ENCODE assay signal across 10 cellular contexts in genomic region chr13:110509971-110510786, GRCh38. TPM values are rescaled to one million over a fixed set of nuclear protein-coding genes. Genes with fewer than 3 reads are reported as not detected.
DNase-seq lines count a peak whose midpoint lies in the region; ATAC-seq and TF ChIP-seq lines count a peak whose summit lies in the region.
"Had no signal": no experiment of that assay in that cellular context is flagged by ENCODE, and none has a peak within 500 bp of the region (broad histone marks: within the 10 kb centered on the region; RNA-seq: fewer than 3 reads in every experiment).

No MANE protein-coding gene starts in this region.

- peaks cover 53% of the 10 kb centered on the region for H3K4me1 ChIP-seq in Caco-2

- DNase-seq in Caco-2 (peak in 1 of 2 experiments; percentile 37), NCI-H524 treated with DMSO at 0.1 percent for 48 hours (lab: John Stamatoyannopoulos, UW) (peak; percentile 52), left cardiac atrium (no peak), HPDE6-E6E7 (ENCODE audit: extremely low spot score) (no peak), NCI-H146 treated with DMSO at 0.1 percent for 48 hours (lab: John Stamatoyannopoulos, UW; ENCODE audit: unreplicated experiment) (no peak)
- DNase-seq in effector memory CD8-positive, alpha-beta T cell: no peak
- DNase-seq: left lung; stimulated activated CD4-positive, alpha-beta T cell treated with anti-CD3 and anti-CD28 coated beads, Interleukin-2, amount 100 ng/mL, for 24 hours had no signal

- no peak overlapping the region for H3K4me3 ChIP-seq in Caco-2 (ENCODE audit: low read depth, low read length)
- H3K4me3 ChIP-seq: left lung had no signal

- H3K9me3 ChIP-seq in Caco-2: no peaks in the 10 kb centered on the region
- H3K9me3 ChIP-seq: left lung had no signal

- no peak for TF ChIP-seq CTCF in Caco-2 (IDR thresholded peaks at IDR 0.05; ENCODE audit: insufficient read depth in 1 of 2, low read depth in 1 of 2, low read length in 1 of 2, severe bottlenecking in 1 of 2, unreplicated experiment in 1 of 2)

- no peaks in the 10 kb centered on the region for H3K27me3 ChIP-seq in Caco-2 (replicated peaks; ENCODE audit: control insufficient read depth, insufficient read depth, low read length)
- H3K27me3 ChIP-seq: left lung had no signal

- peaks cover 33% of the 10 kb centered on the region for H3K36me3 Mint-ChIP-seq in Caco-2 (ENCODE audit: insufficient read depth, unreplicated experiment)
- H3K36me3 Mint-ChIP-seq in effector memory CD8-positive, alpha-beta T cell (ENCODE audit: insufficient read depth): no peaks in the 10 kb centered on the region

- no peak overlapping the region for H3K4me3 Mint-ChIP-seq in Caco-2 (ENCODE audit: unreplicated experiment)
- no peak overlapping the region for H3K4me3 Mint-ChIP-seq in effector memory CD8-positive, alpha-beta T cell

- CTCF ChIA-PET in Caco-2 (lab: Charles Lee): interaction anchor here (1.5 kb wide), 1 partner anchor 54 kb away, joined by 10 read pairs; no protein-coding TSS in a partner anchor

- H3K4me1 Mint-ChIP-seq in Caco-2 (ENCODE audit: low read depth, unreplicated experiment): peaks cover 43% of the 10 kb centered on the region
- H3K4me1 Mint-ChIP-seq in effector memory CD8-positive, alpha-beta T cell (ENCODE audit: low read depth in 2 of 2): peaks cover 2 to 4% of the 10 kb centered on the region in 2 donors

- POLR2A ChIA-PET in Caco-2 (lab: Charles Lee): interaction anchor here (2.0 kb wide), 1 partner anchor 51 kb away, joined by 8 read pairs; the partner anchor contains the start of gene RAB20

- BruUV-seq in Caco-2 (replicated peaks; lab: Mats Ljungman, UMichigan): no TSS peak

- peaks cover 10% of the 10 kb centered on the region for H3K9me3 Mint-ChIP-seq in Caco-2 (ENCODE audit: unreplicated experiment)
- H3K9me3 Mint-ChIP-seq in effector memory CD8-positive, alpha-beta T cell: no peaks in the 10 kb centered on the region

- ATAC-seq in GM21529 (IDR thresholded peaks at IDR 0.05; ENCODE audit: unreplicated experiment) (peak; percentile 71), left cardiac atrium (peak; percentile 9 to 58), HG02763 (IDR thresholded peaks at IDR 0.05; ENCODE audit: unreplicated experiment) (no peak)
- no peak for ATAC-seq in effector memory CD8-positive, alpha-beta T cell (replicated peaks)
- ATAC-seq: left lung had no signal

- H3K27me3 Mint-ChIP-seq in Caco-2 (ENCODE audit: insufficient read depth, unreplicated experiment): no peaks in the 10 kb centered on the region
- peaks cover 17 to 53% of the 10 kb centered on the region in 2 donors for H3K27me3 Mint-ChIP-seq in effector memory CD8-positive, alpha-beta T cell

- H3K27ac Mint-ChIP-seq in Caco-2 (ENCODE audit: unreplicated experiment): peak overlapping the region; percentile 69
- no peak overlapping the region for H3K27ac Mint-ChIP-seq in effector memory CD8-positive, alpha-beta T cell

- no peaks in the 10 kb centered on the region; the same call in 1 of the 2 replicates for H3K36me3 ChIP-seq in Caco-2 (ENCODE audit: control insufficient read depth, insufficient read depth, low read length)

- intact Hi-C loops in Caco-2 (cut with micrococcal nuclease; ENCODE audit: unreplicated experiment) (no loop called here), left cardiac atrium (cut with DNase I) (no loop called here)

RNA-seq across cellular contexts. Expression of gene RAB20, which starts 51.3 kb away (rescaled TPM):
- total RNA-seq in Caco-2 (2022): 37.9 and 40.1 TPM in 2 replicates
- 10 to 100 TPM; 12.7 to 24.3 TPM for total RNA-seq in left cardiac atrium

Comparison
In these comparisons a context has a peak if more than half of its experiments do, and no peak if none do; other contexts are left out.
1. ATAC-seq: peak in GM21529 (single experiment) and left cardiac atrium (2 of 2); none in HG02763 (single experiment) and effector memory CD8-positive, alpha-beta T cell (single experiment).